In the genomic region with DNA sequence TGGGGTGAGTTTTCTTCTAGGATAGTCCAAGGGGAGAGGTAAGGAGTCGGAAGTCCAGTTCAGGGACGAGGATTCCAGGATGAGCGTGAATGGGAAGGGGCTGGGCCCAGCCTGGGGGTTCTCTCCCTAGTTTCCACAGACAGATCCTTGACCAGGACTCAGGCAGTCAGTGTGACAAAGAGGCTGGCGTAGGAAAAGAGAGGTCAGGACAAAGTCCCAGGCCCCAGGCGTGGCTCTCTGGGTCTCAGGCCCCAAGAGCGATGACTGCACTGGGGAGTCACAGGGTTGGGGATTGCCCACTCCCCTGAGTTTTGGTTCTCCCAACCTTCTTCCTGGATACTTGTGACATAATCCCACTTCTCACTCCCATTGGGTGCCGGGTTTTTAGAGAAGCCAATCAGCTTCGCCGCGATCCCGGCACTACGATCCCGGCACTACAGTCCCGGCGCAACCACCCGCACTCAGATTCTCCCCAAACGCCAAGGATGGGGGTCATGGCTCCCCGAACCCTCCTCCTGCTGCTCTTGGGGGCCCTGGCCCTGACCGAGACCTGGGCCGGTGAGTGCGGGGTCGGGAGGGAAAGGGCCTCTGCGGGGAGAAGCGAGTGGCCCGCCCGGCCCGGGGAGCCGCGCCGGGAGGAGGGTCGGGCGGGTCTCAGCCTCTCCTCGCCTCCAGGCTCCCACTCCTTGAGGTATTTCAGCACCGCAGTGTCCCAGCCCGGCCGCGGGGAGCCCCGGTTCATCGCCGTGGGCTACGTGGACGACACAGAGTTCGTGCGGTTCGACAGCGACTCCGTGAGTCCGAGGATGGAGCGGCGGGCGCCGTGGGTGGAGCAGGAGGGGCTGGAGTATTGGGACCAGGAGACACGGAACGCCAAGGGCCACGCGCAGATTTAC, we compare ENCODE assay signal across 9 cellular contexts. TPM values are rescaled to one million over a fixed set of nuclear protein-coding genes. Genes with fewer than 3 reads are reported as not detected.
A peak's percentile ranks its signal among the peaks of the same experiment; 100 is the strongest.
DNase-seq lines count a peak whose midpoint lies in the region; ATAC-seq and TF ChIP-seq lines count a peak whose summit lies in the region.
"Had no signal": no experiment of that assay in that cellular context is flagged by ENCODE, and none has a peak within 500 bp of the region (broad histone marks: within the 10 kb centered on the region; RNA-seq: fewer than 3 reads in every experiment).

No MANE protein-coding gene starts in this region.

- peak; percentile 42 for TF ChIP-seq CTCF in AG04450 (IDR thresholded peaks at IDR 0.05; ENCODE audit: low read depth, low read length)

- peaks cover 8% of the 10 kb centered on the region for H3K27me3 ChIP-seq in AG04450 (ENCODE audit: control insufficient read depth, insufficient read depth, low read length)

- ATAC-seq in GM18858 (IDR thresholded peaks at IDR 0.05; ENCODE audit: unreplicated experiment) (peak; percentile 91), HG03095 (IDR thresholded peaks at IDR 0.05; ENCODE audit: unreplicated experiment) (peak; percentile 78)

- DNase-seq in AG04450 (ENCODE audit: low read depth, low spot score) (peak; percentile 27), NCI-H69 (lab: John Stamatoyannopoulos, UW) (peak; percentile 80), epidermal melanocyte (ENCODE audit: insufficient read length, low spot score) (peak; percentile 91), midbrain (lab: John Stamatoyannopoulos, UW) (peak; percentile 86)
- DNase-seq in activated CD8-positive, alpha-beta memory T cell treated with anti-CD3 and anti-CD28 coated beads, Interleukin-2, amount 50 U/mL, for 24 hours (ENCODE audit: extremely low read depth): peak; percentile 25
- peak; percentile 37 to 38 for DNase-seq in stimulated activated CD8-positive, alpha-beta memory T cell treated with anti-CD3 and anti-CD28 coated beads, Interleukin-15, amount 100 ng/mL, for 48 hours (ENCODE audit: low read depth in 2 of 2)

- POLR2A ChIA-PET in AG04450 (lab: Yijun Ruan, JAX): interaction anchor here (0.6 kb wide), 1 partner anchor 347 kb away, joined by 5 read pairs; no protein-coding TSS in a partner anchor

- CTCF ChIA-PET in AG04450 (lab: Charles Lee): interaction anchor here (0.8 kb wide), 1 partner anchor 41 kb away, joined by 3 read pairs; no protein-coding TSS in a partner anchor

- H3K4me3 ChIP-seq in AG04450 (ENCODE audit: low read depth, low read length): peak overlapping the region; percentile 79
- H3K4me3 ChIP-seq: PC-9 had no signal

- peak overlapping the region; percentile 39 for H3K27ac ChIP-seq in AG04450 (ENCODE audit: low read depth, low read length)
- H3K27ac ChIP-seq: PC-9 had no signal

- H3K9me3 ChIP-seq in AG04450 (ENCODE audit: control insufficient read depth, insufficient read depth, low read length): no peaks in the 10 kb centered on the region

RNA-seq across cellular contexts. Expression of gene TRIM26, which starts 46.2 kb away (rescaled TPM):
- polyA plus RNA-seq in AG04450 (2011; rRNA removed): 22.7 and 24.4 TPM in 2 replicates
- 19.0 and 29.3 TPM in 2 replicates for polyA minus RNA-seq in AG04450 (2011; rRNA and poly(A)+ RNA removed)

Comparison
In these comparisons a context has a peak if more than half of its experiments do, and no peak if none do; other contexts are left out.
1. Peak in every context shown above with its lines: DNase-seq, ATAC-seq, H3K4me3 ChIP-seq and H3K27ac ChIP-seq.
2. DNase-seq: peak in every context shown above with its lines; median percentile 91 in epidermal melanocyte; 86 in midbrain; 80 in NCI-H69; 38 in stimulated activated CD8-positive, alpha-beta memory T cell treated with anti-CD3 and anti-CD28 coated beads, Interleukin-15, amount 100 ng/mL, for 48 hours; 27 in AG04450; 25 in activated CD8-positive, alpha-beta memory T cell treated with anti-CD3 and anti-CD28 coated beads, Interleukin-2, amount 50 U/mL, for 24 hours.